Comparison of ENCODE assay signal across 13 cellular contexts in the genomic region with DNA sequence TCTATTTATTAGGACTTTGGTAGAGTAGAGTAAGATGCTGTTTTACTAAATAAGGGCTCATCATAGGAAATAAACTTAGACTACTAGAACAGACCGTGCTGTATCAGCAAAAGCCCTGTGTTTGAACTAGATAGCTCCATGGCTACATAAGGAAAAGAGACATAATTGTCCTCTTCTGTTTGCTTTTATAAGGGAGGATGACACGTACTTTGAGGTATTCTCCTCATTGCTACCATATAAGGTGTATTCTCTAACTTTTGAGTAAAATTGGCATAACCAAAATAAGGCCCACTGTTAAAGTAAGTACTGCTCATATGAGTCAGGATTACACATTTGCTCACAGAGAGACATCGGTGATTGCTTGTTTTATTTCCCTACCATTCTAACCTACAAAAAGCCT.
DNase-seq lines count a peak whose midpoint lies in the region; ATAC-seq and TF ChIP-seq lines count a peak whose summit lies in the region.
"Had no signal": no experiment of that assay in that cellular context is flagged by ENCODE, and none has a peak within 500 bp of the region (broad histone marks: within the 10 kb centered on the region; RNA-seq: fewer than 3 reads in every experiment).

No MANE protein-coding gene starts in this region.

- no peak overlapping the region for H3K4me3 Mint-ChIP-seq in CD4-positive, alpha-beta T cell
- no peak overlapping the region for H3K4me3 Mint-ChIP-seq in CD8-positive, alpha-beta T cell
- H3K4me3 Mint-ChIP-seq: B cell had no signal

- H3K36me3 ChIP-seq in heart right ventricle (peaks cover 0 to 7% (median 0%) of the 10 kb centered on the region in 9 donors), brain microvascular endothelial cell (replicated peaks) (peaks cover 4% of the 10 kb centered on the region)
- H3K36me3 ChIP-seq in CD8-positive, alpha-beta T cell (ENCODE audit: insufficient read depth, low read length) = no peaks in the 10 kb centered on the region
- H3K36me3 ChIP-seq: tibial nerve had no signal

- TF ChIP-seq CTCF in heart right ventricle (IDR thresholded peaks at IDR 0.05) (no peak), brain microvascular endothelial cell (IDR thresholded peaks at IDR 0.05; ENCODE audit: low read depth, low read length, missing control alignments) (no peak)
- TF ChIP-seq CTCF in CD4-positive, alpha-beta T cell (IDR thresholded peaks at IDR 0.05) = no peak
- no peak for TF ChIP-seq CTCF in CD8-positive, alpha-beta T cell (IDR thresholded peaks at IDR 0.05)

- no peaks in the 10 kb centered on the region for H3K9me3 Mint-ChIP-seq in CD4-positive, alpha-beta T cell
- H3K9me3 Mint-ChIP-seq in CD8-positive, alpha-beta T cell = no peaks in the 10 kb centered on the region

- CTCF ChIA-PET in CD4-positive, alpha-beta T cell (lab: Charles Lee) = no interaction called here
- CTCF ChIA-PET in CD8-positive, alpha-beta T cell (lab: Charles Lee) = no interaction called here

- H3K27ac Mint-ChIP-seq in CD4-positive, alpha-beta T cell = no peak overlapping the region
- H3K27ac Mint-ChIP-seq in CD8-positive, alpha-beta T cell = no peak overlapping the region
- H3K27ac Mint-ChIP-seq: B cell had no signal

- 54 to 71% methylated on average over 3 of the region's 3 CpGs for WGBS in heart right ventricle, 2 donors

- peaks cover 0 to 5% (median 0%) of the 10 kb centered on the region in 11 donors for H3K9me3 ChIP-seq in heart right ventricle
- no peaks in the 10 kb centered on the region for H3K9me3 ChIP-seq in CD4-positive, alpha-beta T cell (ENCODE audit: control insufficient read depth, low read length)
- H3K9me3 ChIP-seq in CD8-positive, alpha-beta T cell (ENCODE audit: low read length) = no peaks in the 10 kb centered on the region
- H3K9me3 ChIP-seq: tibial nerve had no signal

- DNase-seq in heart right ventricle = no peak
- DNase-seq in Right ventricle myocardium inferior (ENCODE audit: missing footprints) = no peak
- DNase-seq in brain microvascular endothelial cell = peak; percentile 66
- DNase-seq in kidney glomerular epithelial cell (lab: John Stamatoyannopoulos, UW) = peak; percentile 84
- DNase-seq in CD4-positive, alpha-beta T cell = no peak
- DNase-seq in CD8-positive, alpha-beta T cell = no peak
- no peak for DNase-seq in KBM-7
- DNase-seq in UCSD-AML1 (lab: John Stamatoyannopoulos, UW; ENCODE audit: unreplicated experiment) = no peak
- DNase-seq: central memory CD4-positive, alpha-beta T cell; NCI-H82; stimulated activated CD4-positive, alpha-beta T cell treated with anti-CD3 and anti-CD28 coated beads, Interleukin-4, amount 100 ng/mL, for 24 hours had no signal

- intact Hi-C loops in heart right ventricle (cut with DNase I) = no loop called here
- intact Hi-C loops in Right ventricle myocardium inferior (cut with DNase I) = no loop called here
- intact Hi-C loops in CD4-positive, alpha-beta T cell (cut with DNase I, micrococcal nuclease) = no loop called here
- intact Hi-C loops in CD8-positive, alpha-beta T cell (cut with DNase I, micrococcal nuclease) = no loop called here

- H3K4me3 ChIP-seq in heart right ventricle (no peak overlapping the region), brain microvascular endothelial cell (ENCODE audit: low read depth, low read length) (no peak overlapping the region)
- no peak overlapping the region for H3K4me3 ChIP-seq in CD8-positive, alpha-beta T cell (ENCODE audit: low read depth, low read length)
- H3K4me3 ChIP-seq: tibial nerve had no signal

- peak overlapping the region in 6 of 10 donors; percentile 19 to 68 (median 50) for H3K27ac ChIP-seq in heart right ventricle
- H3K27ac ChIP-seq in brain microvascular endothelial cell = peak overlapping the region; percentile 92
- H3K27ac ChIP-seq in CD4-positive, alpha-beta T cell (ENCODE audit: low read depth, low read length) = no peak overlapping the region
- H3K27ac ChIP-seq in CD8-positive, alpha-beta T cell (ENCODE audit: low read depth, low read length) = no peak overlapping the region

- H3K4me1 ChIP-seq in heart right ventricle = peaks cover 0 to 82% (median 53%) of the 10 kb centered on the region in 9 donors
- peaks cover 3% of the 10 kb centered on the region for H3K4me1 ChIP-seq in CD8-positive, alpha-beta T cell (ENCODE audit: insufficient read depth, low read length)

- POLR2A ChIA-PET in CD4-positive, alpha-beta T cell (lab: Charles Lee) = no interaction called here
- POLR2A ChIA-PET in CD8-positive, alpha-beta T cell (lab: Charles Lee) = no interaction called here

- peak in 6 of 8 donors; percentile 7 to 63 (median 14) for ATAC-seq in heart right ventricle
- ATAC-seq in Right ventricle myocardium inferior = no peak
- ATAC-seq in CD4-positive, alpha-beta T cell (ENCODE audit: poor library complexity) = no peak
- ATAC-seq in CD8-positive, alpha-beta T cell = no peak

- peaks cover 19% of the 10 kb centered on the region for H3K4me1 Mint-ChIP-seq in CD4-positive, alpha-beta T cell (ENCODE audit: low read depth)
- peaks cover 20% of the 10 kb centered on the region for H3K4me1 Mint-ChIP-seq in CD8-positive, alpha-beta T cell (ENCODE audit: low read depth)

- in situ Hi-C loops in brain microvascular endothelial cell (cut with HindIII; ENCODE audit: low pct_ligation_motif_present, low sequenced_read_pairs) = no loop called here
- in situ Hi-C loops in KBM-7 (cut with MboI; ENCODE audit: low pct_unique_long_range_greater_than_20kb, low sequenced_read_pairs) = no loop called here

- H3K27me3 Mint-ChIP-seq in CD4-positive, alpha-beta T cell = no peaks in the 10 kb centered on the region
- no peaks in the 10 kb centered on the region for H3K27me3 Mint-ChIP-seq in CD8-positive, alpha-beta T cell (ENCODE audit: low read depth)
- H3K27me3 Mint-ChIP-seq: B cell had no signal

- no peaks in the 10 kb centered on the region for H3K27me3 ChIP-seq in heart right ventricle
- no peaks in the 10 kb centered on the region for H3K27me3 ChIP-seq in brain microvascular endothelial cell (replicated peaks)
- no peaks in the 10 kb centered on the region for H3K27me3 ChIP-seq in CD4-positive, alpha-beta T cell (ENCODE audit: control insufficient read depth, insufficient read depth, low read length)
- H3K27me3 ChIP-seq in CD8-positive, alpha-beta T cell (ENCODE audit: insufficient read depth, low read length) = no peaks in the 10 kb centered on the region
- H3K27me3 ChIP-seq: tibial nerve had no signal

- no peaks in the 10 kb centered on the region for H3K36me3 Mint-ChIP-seq in CD4-positive, alpha-beta T cell (ENCODE audit: low read depth)
- H3K36me3 Mint-ChIP-seq in CD8-positive, alpha-beta T cell = no peaks in the 10 kb centered on the region

Comparison
In these comparisons a context has a peak if more than half of its experiments do, and no peak if none do; other contexts are left out.
1. ATAC-seq: peak in heart right ventricle (6 of 8); none in Right ventricle myocardium inferior (single experiment), CD4-positive, alpha-beta T cell (single experiment) and CD8-positive, alpha-beta T cell (single experiment).
2. DNase-seq: peak in brain microvascular endothelial cell (single experiment) and kidney glomerular epithelial cell (single experiment); none in heart right ventricle (0 of 2), Right ventricle myocardium inferior (single experiment), CD4-positive, alpha-beta T cell (0 of 10), CD8-positive, alpha-beta T cell (0 of 7), KBM-7 (single experiment) and UCSD-AML1 (single experiment).
3. H3K27ac ChIP-seq: peak in heart right ventricle (6 of 10) and brain microvascular endothelial cell (single experiment); none in CD4-positive, alpha-beta T cell (single experiment) and CD8-positive, alpha-beta T cell (single experiment).